In genomic region chr6:152290693-152291092, GRCh38 we compare ENCODE assay signal across 20 cellular contexts.
DNase-seq lines count a peak whose midpoint lies in the region; ATAC-seq, FAIRE-seq and TF ChIP-seq lines count a peak whose summit lies in the region.
"Had no signal": no experiment of that assay in that cellular context is flagged by ENCODE, and none has a peak within 500 bp of the region (broad histone marks: within the 10 kb centered on the region; RNA-seq: fewer than 3 reads in every experiment).

No MANE protein-coding gene starts in this region.

- no peaks in the 10 kb centered on the region for H3K79me2 ChIP-seq in osteoblast (ENCODE audit: insufficient read depth, low read length)

- H4K20me1 ChIP-seq in osteoblast (ENCODE audit: insufficient read depth, low read length), result no peaks in the 10 kb centered on the region

- H3K27ac ChIP-seq in left ventricle myocardium inferior (replicated peaks) (peak overlapping the region; percentile 76), kidney (ENCODE audit: low read depth in 2 of 2, low read length in 2 of 2) (no peak overlapping the region), osteoblast (ENCODE audit: low read depth, low read length) (no peak overlapping the region)

- H3K4me2 ChIP-seq in osteoblast (ENCODE audit: insufficient read depth, low read length), result no peak overlapping the region

- peak; percentile 76 for FAIRE-seq in frontal cortex (lab: Jason Lieb, UNC)
- FAIRE-seq in kidney (lab: Jason Lieb, UNC), result peak; percentile 73
- FAIRE-seq: HTR-8/SVneo had no signal

- H3K4me1 ChIP-seq in left ventricle myocardium inferior, result peaks cover 39% of the 10 kb centered on the region
- H3K4me1 ChIP-seq in kidney (ENCODE audit: control insufficient read depth in 1 of 2, insufficient read depth in 1 of 2, low read depth in 1 of 2, low read length in 2 of 2), result no peaks in the 10 kb centered on the region
- peaks cover 10% of the 10 kb centered on the region for H3K4me1 ChIP-seq in osteoblast (ENCODE audit: insufficient read depth, low read length)

- H3K9me3 ChIP-seq in left ventricle myocardium inferior (replicated peaks), result no peaks in the 10 kb centered on the region
- H3K9me3 ChIP-seq in kidney (ENCODE audit: control insufficient read depth in 1 of 2, low read length in 2 of 2), result no peaks in the 10 kb centered on the region
- no peaks in the 10 kb centered on the region for H3K9me3 ChIP-seq in osteoblast (ENCODE audit: low read depth, low read length)
- H3K9me3 ChIP-seq: BE2C had no signal

- TF ChIP-seq CTCF in left ventricle myocardium inferior (IDR thresholded peaks at IDR 0.05; ENCODE audit: borderline replicate concordance), result no peak
- TF ChIP-seq CTCF in kidney (IDR thresholded peaks at IDR 0.05; ENCODE audit: borderline replicate concordance, extremely low read depth, insufficient read depth), result no peak
- TF ChIP-seq CTCF in osteoblast (IDR thresholded peaks at IDR 0.05; ENCODE audit: extremely low read depth, low read depth, low read length), result no peak

- H3K27me3 ChIP-seq in left ventricle myocardium inferior (ENCODE audit: low read depth), result no peaks in the 10 kb centered on the region
- H3K27me3 ChIP-seq in osteoblast (ENCODE audit: insufficient read depth, low read length), result no peaks in the 10 kb centered on the region
- H3K27me3 ChIP-seq: BE2C had no signal

- no peak overlapping the region for H2AFZ ChIP-seq in osteoblast (ENCODE audit: low read length)

- peaks cover 97% of the 10 kb centered on the region for H3K36me3 ChIP-seq in left ventricle myocardium inferior
- H3K36me3 ChIP-seq in kidney (ENCODE audit: control insufficient read depth in 1 of 2, insufficient read depth in 2 of 2, low read length in 2 of 2), result peaks cover 32 to 53% of the 10 kb centered on the region in 2 donors
- H3K36me3 ChIP-seq in osteoblast (ENCODE audit: insufficient read depth, low read length), result peaks cover 50% of the 10 kb centered on the region
- H3K36me3 ChIP-seq: BE2C had no signal

- H3K9ac ChIP-seq in kidney (ENCODE audit: low read length in 2 of 2), result no peak overlapping the region

- intact Hi-C loops in left ventricle myocardium inferior (cut with micrococcal nuclease), result no loop called here
- intact Hi-C loops in left cardiac atrium (cut with DNase I), result no loop called here
- intact Hi-C loops in kidney (cut with DNase I), result no loop called here

- DNase-seq in left ventricle myocardium inferior (no peak), left cardiac atrium (no peak), frontal cortex (ENCODE audit: low spot score in 2 of 2) (no peak), kidney (no peak), NCI-H510A (lab: John Stamatoyannopoulos, UW) (no peak), osteoblast (ENCODE audit: insufficient read length, low spot score, missing footprints) (no peak)
- DNase-seq: ACHN; BE2C; C1 segment of cervical spinal cord; CD4-positive, alpha-beta T cell; DMS153; DMS79; GF-D8; GOT3; H7; HFFc6; IMR-90 had no signal

- ATAC-seq in left cardiac atrium, result no peak
- no peak for ATAC-seq in GM19035 (IDR thresholded peaks at IDR 0.05; ENCODE audit: unreplicated experiment)
- ATAC-seq: HCT116 had no signal

- H3K4me3 ChIP-seq in left ventricle myocardium inferior (no peak overlapping the region), kidney (ENCODE audit: low read length in 2 of 2) (no peak overlapping the region), osteoblast (ENCODE audit: insufficient read depth, low read length) (no peak overlapping the region)
